8 cellular contexts compared by ENCODE assay signal in genomic region chr12:123938679-123939480, GRCh38. TPM values are rescaled to one million over a fixed set of nuclear protein-coding genes. Genes with fewer than 3 reads are reported as not detected.
DNase-seq lines count a peak whose midpoint lies in the region; ATAC-seq and TF ChIP-seq lines count a peak whose summit lies in the region.

No MANE protein-coding gene starts in this region.

- H3K9me3 Mint-ChIP-seq in activated CD4-positive, alpha-beta T cell treated with anti-CD3 and anti-CD28 coated beads for 36 hours (ENCODE audit: low read depth) = no peaks in the 10 kb centered on the region

- H3K4me3 ChIP-seq in NB4 (ENCODE audit: low read depth, low read length) (no peak overlapping the region), retinal pigment epithelial cell (ENCODE audit: low read length) (no peak overlapping the region)

- peaks cover 21% of the 10 kb centered on the region for H3K4me1 Mint-ChIP-seq in activated CD4-positive, alpha-beta T cell treated with anti-CD3 and anti-CD28 coated beads for 36 hours

- no peaks in the 10 kb centered on the region for H3K27me3 Mint-ChIP-seq in activated CD4-positive, alpha-beta T cell treated with anti-CD3 and anti-CD28 coated beads for 36 hours

- POLR2A ChIA-PET in activated CD4-positive, alpha-beta T cell treated with anti-CD3 and anti-CD28 coated beads for 36 hours (lab: Charles Lee) = interaction anchor here (0.5 kb wide), 1 partner anchor 131 kb away, joined by 3 read pairs; no protein-coding TSS in a partner anchor

- peak; percentile 33 for ATAC-seq in activated CD4-positive, alpha-beta T cell treated with anti-CD3 and anti-CD28 coated beads for 36 hours
- ATAC-seq in HG02885 (IDR thresholded peaks at IDR 0.05; ENCODE audit: poor library complexity, unreplicated experiment) = no peak

- TF ChIP-seq POLR2A in NB4 (IDR thresholded peaks at IDR 0.05; ENCODE audit: extremely low read depth, insufficient read length) = no peak

- peaks cover 16% of the 10 kb centered on the region for H3K36me3 Mint-ChIP-seq in activated CD4-positive, alpha-beta T cell treated with anti-CD3 and anti-CD28 coated beads for 36 hours (ENCODE audit: low read depth)

- CTCF ChIA-PET in activated CD4-positive, alpha-beta T cell treated with anti-CD3 and anti-CD28 coated beads for 36 hours (lab: Charles Lee) = interaction anchor here (0.5 to 1.7 kb wide), 9 partner anchors 9 to 772 kb away, joined by 3 to 11 read pairs (median 3); no protein-coding TSS in a partner anchor

- H3K4me3 Mint-ChIP-seq in activated CD4-positive, alpha-beta T cell treated with anti-CD3 and anti-CD28 coated beads for 36 hours = peak overlapping the region; percentile 59

- peak; percentile 53 for DNase-seq in activated CD4-positive, alpha-beta T cell treated with anti-CD3 and anti-CD28 coated beads for 36 hours
- DNase-seq in activated CD4-positive, alpha-beta T cell treated with anti-CD3 and anti-CD28 coated beads for 4 hours = no peak
- DNase-seq in NB4 (ENCODE audit: low read depth) (no peak), dermis blood vessel endothelial cell (peak; percentile 24), retinal pigment epithelial cell (ENCODE audit: low read depth) (no peak), NCI-H146 (lab: John Stamatoyannopoulos, UW) (no peak), dedifferentiated amniotic fluid mesenchymal stem cell (ENCODE audit: extremely low spot score) (no peak)

- H3K27ac Mint-ChIP-seq in activated CD4-positive, alpha-beta T cell treated with anti-CD3 and anti-CD28 coated beads for 36 hours = peak overlapping the region; percentile 85

- intact Hi-C loops in activated CD4-positive, alpha-beta T cell treated with anti-CD3 and anti-CD28 coated beads for 36 hours (cut with DNase I, micrococcal nuclease) = loop anchor here in 1 of 2 experiments (5.0 kb wide), 1 partner anchor 33 kb away; the partner anchor contains the start of genes CCDC92 and ZNF664

- peak; percentile 72 for TF ChIP-seq CTCF in NB4 (IDR thresholded peaks at IDR 0.05; ENCODE audit: low read depth, low read length)
- TF ChIP-seq CTCF in retinal pigment epithelial cell (conservative IDR thresholded peaks at IDR 0.05; ENCODE audit: low read depth, low read length) = peak; percentile 69

RNA-seq across cellular contexts. Expression of gene CCDC92, which starts 33.8 kb away (rescaled TPM):
- 10 to 100 TPM in 1 of 2 experiments, 1 to 10 TPM in 1; 8.7 to 11.0 TPM for total RNA-seq in activated CD4-positive, alpha-beta T cell treated with anti-CD3 and anti-CD28 coated beads for 36 hours
- total RNA-seq in dermis blood vessel endothelial cell = 8.8 and 10.4 TPM in 2 replicates

RNA-seq across cellular contexts. Expression of gene ZNF664, which starts 34.1 kb away (rescaled TPM):
- total RNA-seq in activated CD4-positive, alpha-beta T cell treated with anti-CD3 and anti-CD28 coated beads for 36 hours = 10 to 100 TPM; 46.4 to 48.3 TPM
- 51.1 and 68.9 TPM in 2 replicates for total RNA-seq in dermis blood vessel endothelial cell

Comparison
In these comparisons a context has a peak if more than half of its experiments do, and no peak if none do; other contexts are left out.
1. DNase-seq: peak in activated CD4-positive, alpha-beta T cell treated with anti-CD3 and anti-CD28 coated beads for 36 hours (single experiment) and dermis blood vessel endothelial cell (single experiment); none in activated CD4-positive, alpha-beta T cell treated with anti-CD3 and anti-CD28 coated beads for 4 hours (0 of 2), NB4 (single experiment), retinal pigment epithelial cell (single experiment), NCI-H146 (single experiment) and dedifferentiated amniotic fluid mesenchymal stem cell (single experiment).